8 cellular contexts compared by ENCODE assay signal in the genomic region with DNA sequence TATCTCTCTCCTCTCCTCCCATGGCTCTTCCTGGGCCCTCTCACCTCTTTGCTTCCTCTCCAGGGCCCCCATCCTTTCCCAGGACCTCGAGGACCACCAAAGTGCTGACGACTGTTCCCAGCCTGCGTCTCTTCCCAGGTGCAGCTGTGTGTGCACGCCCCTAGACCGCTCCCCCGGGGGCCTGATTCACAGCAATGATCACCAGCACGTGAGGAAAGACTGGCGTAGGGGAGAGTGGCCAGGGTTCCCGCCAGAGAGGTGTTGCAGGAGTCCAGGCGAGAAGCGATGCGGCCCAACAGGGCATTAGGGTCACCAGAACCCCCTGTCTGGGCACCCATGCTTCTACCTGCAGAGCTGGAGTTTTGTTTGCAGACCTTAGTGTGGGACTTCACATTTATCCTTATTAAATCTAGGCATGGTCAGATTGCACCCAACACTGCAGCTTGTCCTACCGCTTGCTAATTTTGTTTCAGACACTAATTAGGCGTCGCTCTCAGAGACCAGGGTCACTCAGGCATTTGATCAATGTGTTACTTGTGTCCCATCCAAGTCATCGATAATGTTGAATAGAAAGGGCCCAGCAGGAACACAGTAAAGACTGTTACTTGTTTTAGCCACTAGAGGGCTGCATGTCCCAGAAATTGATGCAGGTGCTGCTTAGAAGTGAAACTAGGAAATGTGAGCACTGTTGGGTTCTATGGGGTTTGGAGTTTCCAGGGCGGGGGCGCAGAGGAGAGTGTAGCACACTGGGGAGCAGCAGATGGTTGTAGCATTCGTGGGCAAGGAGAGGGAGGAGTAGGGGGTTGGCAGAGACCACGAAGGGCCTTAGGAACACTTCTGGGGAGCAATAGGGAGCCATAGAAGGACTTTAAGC. TPM values are rescaled to one million over a fixed set of nuclear protein-coding genes. Genes with fewer than 3 reads are reported as not detected.
A peak's percentile ranks its signal among the peaks of the same experiment; 100 is the strongest.
DNase-seq lines count a peak whose midpoint lies in the region; ATAC-seq and TF ChIP-seq lines count a peak whose summit lies in the region.

No MANE protein-coding gene starts in this region.

- peak overlapping the region in 50 of 59 donors; percentile 7 to 95 (median 78) for H3K27ac ChIP-seq in dorsolateral prefrontal cortex

- TF ChIP-seq CTCF in dorsolateral prefrontal cortex (IDR thresholded peaks at IDR 0.05 in 54 of 56, conservative IDR thresholded peaks at IDR 0.05 in 2 of 56; ENCODE audit: low read depth in 1 of 56, partially characterized antibody in 56 of 56): peak; percentile 71 to 97 (median 92)

- H3K4me1 Mint-ChIP-seq in memory B cell: peaks cover 11% of the 10 kb centered on the region

- H3K4me3 ChIP-seq in dorsolateral prefrontal cortex: peak overlapping the region in 53 of 59 donors; percentile 3 to 59 (median 41)

- peak overlapping the region; percentile 78 for H3K4me3 Mint-ChIP-seq in memory B cell

- intact Hi-C loops in dorsolateral prefrontal cortex (cut with DNase I): loop anchor here (2.0 to 5.0 kb wide), 3 partner anchors 136 to 306 kb away; no protein-coding TSS in a partner anchor

- ATAC-seq in GM18868 (IDR thresholded peaks at IDR 0.05; ENCODE audit: unreplicated experiment): peak; percentile 93
- ATAC-seq in HG03108 (IDR thresholded peaks at IDR 0.05; ENCODE audit: unreplicated experiment): peak; percentile 81
- peak; percentile 96 for ATAC-seq in memory B cell (ENCODE audit: low read depth)

- H3K9me3 Mint-ChIP-seq in memory B cell: no peaks in the 10 kb centered on the region

- DNase-seq in AML-193 (lab: John Stamatoyannopoulos, UW) (peak; percentile 92 to 93), NCI-H524 treated with DMSO at 0.1 percent for 48 hours (lab: John Stamatoyannopoulos, UW) (peak; percentile 42), dorsolateral prefrontal cortex (peak in 7 of 10 donors; percentile 37 to 63 (median 59)), memory B cell (ENCODE audit: low spot score in 2 of 2) (peak; percentile 30 to 71)
- DNase-seq in activated CD4-positive, alpha-beta T cell treated with anti-CD3 and anti-CD28 coated beads, Interleukin-2, amount 50 U/mL, for 1 hour: peak; percentile 51
- peak; percentile 34 to 51 for DNase-seq in stimulated activated CD8-positive, alpha-beta memory T cell treated with anti-CD3 and anti-CD28 coated beads, Interleukin-15, amount 100 ng/mL, for 4 hours (ENCODE audit: low read depth in 2 of 2)

- H3K27me3 Mint-ChIP-seq in memory B cell: no peaks in the 10 kb centered on the region

- H3K27me3 ChIP-seq in dorsolateral prefrontal cortex: no peaks in the 10 kb centered on the region

- no peaks in the 10 kb centered on the region for H3K36me3 Mint-ChIP-seq in memory B cell

- peak overlapping the region; percentile 4 for H3K27ac Mint-ChIP-seq in memory B cell

RNA-seq across cellular contexts. Expression of a gene that starts 53.2 kb away (rescaled TPM):
- 10 to 100 TPM; 10.8 to 28.5 (median 17.3) TPM for total RNA-seq in dorsolateral prefrontal cortex

Comparison
In these comparisons a context has a peak if more than half of its experiments do, and no peak if none do; other contexts are left out.
1. Peak in every context shown above with its lines: DNase-seq, ATAC-seq, H3K4me3 ChIP-seq and H3K27ac ChIP-seq.
2. DNase-seq: peak in every context shown above with its lines; median percentile 92 in AML-193; 59 in dorsolateral prefrontal cortex; 51 in activated CD4-positive, alpha-beta T cell treated with anti-CD3 and anti-CD28 coated beads, Interleukin-2, amount 50 U/mL, for 1 hour; 50 in memory B cell; 42 in stimulated activated CD8-positive, alpha-beta memory T cell treated with anti-CD3 and anti-CD28 coated beads, Interleukin-15, amount 100 ng/mL, for 4 hours; 42 in NCI-H524 treated with DMSO at 0.1 percent for 48 hours.